ENCODE assay signal across 32 cellular contexts in the genomic region with DNA sequence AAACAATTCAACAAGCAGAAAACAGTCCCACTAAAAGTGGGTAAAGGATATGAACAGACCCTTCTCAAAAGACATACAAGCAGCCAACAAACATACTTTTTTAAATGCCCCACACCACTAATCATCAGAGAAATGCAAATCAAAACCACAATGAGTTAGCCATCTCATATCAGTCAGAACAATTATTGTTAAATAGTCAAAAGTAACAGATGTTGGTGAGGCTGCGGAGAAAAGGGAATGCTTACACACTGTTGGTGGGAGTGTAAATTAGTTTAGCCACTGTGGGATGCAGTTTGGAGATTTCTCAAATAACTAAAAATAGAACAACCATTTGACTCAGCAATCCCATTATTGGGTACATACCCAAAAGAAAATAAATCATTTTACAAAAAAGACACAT.
"Had no signal": no experiment of that assay in that cellular context is flagged by ENCODE, and none has a peak within 500 bp of the region (broad histone marks: within the 10 kb centered on the region; RNA-seq: fewer than 3 reads in every experiment).

No MANE protein-coding gene starts in this region.

- H3K4me1 Mint-ChIP-seq: activated T-helper 17 cell treated with anti-CD3 and anti-CD28 coated beads, Interleukin-2, amount 50 U/mL, for 72 hours; T-helper 17 cell had no signal

- H3K27me3 Mint-ChIP-seq: activated B cell treated with CpG ODN at 0.5 μM for 24 hours; activated CD8-positive, alpha-beta T cell treated with anti-CD3 and anti-CD28 coated beads for 36 hours; activated naive CD8-positive, alpha-beta T cell; activated T-helper 17 cell treated with anti-CD3 and anti-CD28 coated beads, Interleukin-2, amount 50 U/mL, for 72 hours; central memory CD8-positive, alpha-beta T cell; T-helper 17 cell had no signal

- DNase-seq: activated B cell treated with CpG ODN at 0.5 μM for 24 hours; activated CD4-positive, alpha-beta T cell treated with anti-CD3 and anti-CD28 coated beads for 48 hours; activated CD4-positive, alpha-beta T cell treated with anti-CD3 and anti-CD28 coated beads, Interleukin-2, amount 50 U/mL, for 1 hour; activated CD4-positive, alpha-beta T cell treated with anti-CD3 and anti-CD28 coated beads, Interleukin-2, amount 50 U/mL, for 48 hours; activated CD8-positive, alpha-beta memory T cell treated with anti-CD3 and anti-CD28 coated beads for 24 hours; activated CD8-positive, alpha-beta T cell treated with anti-CD3 and anti-CD28 coated beads for 36 hours; activated effector memory CD4-positive, alpha-beta T cell treated with Interleukin-2 at 50 U/mL for 16 hours; activated gamma-delta T cell treated with Interleukin-2 at 50 U/mL for 16 hours; activated naive CD4-positive, alpha-beta T cell treated with anti-CD3 and anti-CD28 coated beads, Interleukin-2, amount 50 U/mL, for 16 hours; activated naive CD4-positive, alpha-beta T cell treated with Interleukin-2 at 50 U/mL for 16 hours; activated T-cell treated with anti-CD3 and anti-CD28 coated beads, Interleukin-2, amount 50 U/mL, for 4 hours; adrenal gland; amygdala; aorta; brain microvascular endothelial cell; effector CD8-positive, alpha-beta T cell; erythroblast; foreskin keratinocyte; gastrocnemius medialis; glutamatergic neuron; heart left ventricle; T-helper 1 cell; T-helper 17 cell; T1000; WERI-Rb-1 had no signal

- H3K4me1 ChIP-seq: esophagus muscularis mucosa, foreskin keratinocyte, gastrocnemius medialis, heart left ventricle had no signal

- H3K4me3 ChIP-seq: adrenal gland, esophagus muscularis mucosa, heart left ventricle had no signal

- H3K27ac ChIP-seq: adrenal gland, brain microvascular endothelial cell, esophagus muscularis mucosa, foreskin keratinocyte, gastrocnemius medialis, heart left ventricle, WERI-Rb-1 had no signal

- H3K27ac Mint-ChIP-seq: activated B cell treated with CpG ODN at 0.5 μM for 24 hours; activated CD8-positive, alpha-beta T cell treated with anti-CD3 and anti-CD28 coated beads for 36 hours; activated naive CD8-positive, alpha-beta T cell; activated T-helper 17 cell treated with anti-CD3 and anti-CD28 coated beads, Interleukin-2, amount 50 U/mL, for 72 hours; T-helper 17 cell; T-helper 2 cell treated with Interferon-gamma antibody and Interleukin-4, amounts not matched to agents 5 μg/mL and 100 μg/mL, for 36 hours had no signal

- H3K4me3 Mint-ChIP-seq: activated B cell treated with CpG ODN at 0.5 μM for 24 hours; activated CD8-positive, alpha-beta T cell treated with anti-CD3 and anti-CD28 coated beads for 36 hours; activated naive CD8-positive, alpha-beta T cell; activated T-cell treated with anti-CD3 and anti-CD28 coated beads, Interleukin-2, amount 50 U/mL, for 4 hours; activated T-helper 17 cell treated with anti-CD3 and anti-CD28 coated beads, Interleukin-2, amount 50 U/mL, for 72 hours; central memory CD8-positive, alpha-beta T cell; T-helper 2 cell treated with Interferon-gamma antibody and Interleukin-4, amounts not matched to agents 5 μg/mL and 100 μg/mL, for 36 hours had no signal

- ATAC-seq: activated CD4-positive, CD25-positive, alpha-beta regulatory T cell treated with anti-CD3 and anti-CD28 coated beads, Interleukin-2, amount 50 U/mL, for 24 hours; activated CD8-positive, alpha-beta T cell treated with anti-CD3 and anti-CD28 coated beads for 36 hours; activated T-cell treated with anti-CD3 and anti-CD28 coated beads, Interleukin-2, amount 50 U/mL, for 4 hours; activated T-helper 17 cell treated with anti-CD3 and anti-CD28 coated beads, Interleukin-2, amount 50 U/mL, for 72 hours; foreskin keratinocyte; gastrocnemius medialis; heart left ventricle; T-helper 17 cell had no signal

- H3K27me3 ChIP-seq: adrenal gland, brain microvascular endothelial cell, esophagus muscularis mucosa, foreskin keratinocyte, gastrocnemius medialis, heart left ventricle had no signal

- FAIRE-seq: bronchial epithelial cell had no signal

- H3K36me3 ChIP-seq: adrenal gland had no signal
